15 cellular contexts compared by ENCODE assay signal in genomic region chr12:105332925-105333324, GRCh38. TPM values are rescaled to one million over a fixed set of nuclear protein-coding genes. Genes with fewer than 3 reads are reported as not detected.
DNase-seq lines count a peak whose midpoint lies in the region; FAIRE-seq and TF ChIP-seq lines count a peak whose summit lies in the region.
"Had no signal": no experiment of that assay in that cellular context is flagged by ENCODE, and none has a peak within 500 bp of the region (broad histone marks: within the 10 kb centered on the region; RNA-seq: fewer than 3 reads in every experiment).

No MANE protein-coding gene starts in this region.

- H3K9me3 ChIP-seq in ascending aorta (no peaks in the 10 kb centered on the region), osteoblast (ENCODE audit: low read depth, low read length) (no peaks in the 10 kb centered on the region)
- H3K9me3 ChIP-seq: thoracic aorta had no signal

- peak overlapping the region in 1 of 2 donors; percentile 75 for H3K4me3 ChIP-seq in ascending aorta
- H3K4me3 ChIP-seq in osteoblast (ENCODE audit: insufficient read depth, low read length): no peak overlapping the region

- H3K4me2 ChIP-seq in osteoblast (ENCODE audit: insufficient read depth, low read length): peak overlapping the region; percentile 88

- TF ChIP-seq CTCF in ascending aorta (IDR thresholded peaks at IDR 0.05): no peak
- no peak for TF ChIP-seq CTCF in osteoblast (IDR thresholded peaks at IDR 0.05; ENCODE audit: extremely low read depth, low read depth, low read length)

- DNase-seq in NCI-H1417 (lab: John Stamatoyannopoulos, UW): peak in 2 of 3 experiments; percentile 47 to 48
- DNase-seq in NCI-H1417 treated with DMSO at 0.1 percent for 48 hours (lab: John Stamatoyannopoulos, UW): no peak
- no peak for DNase-seq in GM19239 (ENCODE audit: insufficient read length, low spot score)
- no peak for DNase-seq in ascending aorta (ENCODE audit: low spot score in 2 of 2)
- DNase-seq in osteoblast (ENCODE audit: insufficient read length, low spot score, missing footprints): no peak
- no peak for DNase-seq in LoVo (ENCODE audit: low spot score)
- DNase-seq in stimulated activated CD4-positive, alpha-beta T cell treated with anti-CD3 and anti-CD28 coated beads, Interleukin-4, amount 100 ng/mL, for 1 hour: no peak
- DNase-seq in SW 1271 (lab: John Stamatoyannopoulos, UW): no peak
- DNase-seq: activated CD8-positive, alpha-beta memory T cell treated with anti-CD3 and anti-CD28 coated beads for 24 hours; dermis blood vessel endothelial cell; HCEC 1CT; NCI-H187 treated with DMSO at 0.1 percent for 48 hours had no signal

- H3K4me1 ChIP-seq in ascending aorta (peaks cover 0 to 23% of the 10 kb centered on the region in 2 donors), osteoblast (ENCODE audit: insufficient read depth, low read length) (peaks cover 50% of the 10 kb centered on the region)

- peaks cover 68% of the 10 kb centered on the region for H3K79me2 ChIP-seq in osteoblast (ENCODE audit: insufficient read depth, low read length)

- no peak overlapping the region for H2AFZ ChIP-seq in osteoblast (ENCODE audit: low read length)

- H3K36me3 ChIP-seq in ascending aorta: no peaks in the 10 kb centered on the region
- no peaks in the 10 kb centered on the region for H3K36me3 ChIP-seq in osteoblast (ENCODE audit: insufficient read depth, low read length)
- H3K36me3 ChIP-seq: thoracic aorta had no signal

- no peaks in the 10 kb centered on the region for H3K27me3 ChIP-seq in ascending aorta
- no peaks in the 10 kb centered on the region for H3K27me3 ChIP-seq in osteoblast (ENCODE audit: insufficient read depth, low read length)

- peak overlapping the region; percentile 62 to 83 for H3K27ac ChIP-seq in ascending aorta
- H3K27ac ChIP-seq in osteoblast (ENCODE audit: low read depth, low read length): peak overlapping the region; percentile 75
- H3K27ac ChIP-seq: 22Rv1 had no signal

- no peaks in the 10 kb centered on the region for H4K20me1 ChIP-seq in osteoblast (ENCODE audit: insufficient read depth, low read length)

- peak; percentile 58 for FAIRE-seq in GM19239 (lab: Jason Lieb, UNC)
- FAIRE-seq: frontal cortex had no signal

- intact Hi-C loops in ascending aorta (cut with DNase I): no loop called here

RNA-seq across cellular contexts. Expression of gene C12orf75, which starts 2.4 kb away (rescaled TPM):
- total RNA-seq in ascending aorta: 56.5 TPM
- 48.5 and 58.0 TPM in 2 replicates for total RNA-seq in osteoblast

Comparison
In these comparisons a context has a peak if more than half of its experiments do, and no peak if none do; other contexts are left out.
1. DNase-seq: peak in NCI-H1417 (2 of 3); none in NCI-H1417 treated with DMSO at 0.1 percent for 48 hours (single experiment), GM19239 (single experiment), ascending aorta (0 of 2), osteoblast (single experiment), LoVo (single experiment), stimulated activated CD4-positive, alpha-beta T cell treated with anti-CD3 and anti-CD28 coated beads, Interleukin-4, amount 100 ng/mL, for 1 hour (single experiment) and SW 1271 (0 of 2).